ENCODE assay signal across 8 cellular contexts in genomic region chr15:65868546-65869126, GRCh38. TPM values are rescaled to one million over a fixed set of nuclear protein-coding genes. Genes with fewer than 3 reads are reported as not detected.
A peak's percentile ranks its signal among the peaks of the same experiment; 100 is the strongest.
DNase-seq lines count a peak whose midpoint lies in the region; ATAC-seq lines count a peak whose summit lies in the region.

No MANE protein-coding gene starts in this region.

- CTCF ChIA-PET in activated CD4-positive, alpha-beta T cell treated with anti-CD3 and anti-CD28 coated beads for 36 hours (lab: Charles Lee): interaction anchor here (0.5 to 3.2 kb wide), 14 partner anchors 8 to 257 kb away, joined by 3 to 18 read pairs (median 3); partner anchors contain the start of genes DENND4A and INTS14
- CTCF ChIA-PET in activated CD8-positive, alpha-beta T cell treated with anti-CD3 and anti-CD28 coated beads, Interleukin-2, amount 10 ng/mL, durations not matched to agents 7 days and 5 days (lab: Charles Lee): interaction anchor here (0.6 to 2.7 kb wide), 27 partner anchors 9 to 630 kb away, joined by 3 to 9 read pairs (median 4); partner anchors contain the start of genes DPP8, INTS14 and PARP16

- no peak for ATAC-seq in activated CD4-positive, alpha-beta T cell treated with anti-CD3 and anti-CD28 coated beads for 36 hours
- ATAC-seq in activated CD8-positive, alpha-beta T cell treated with anti-CD3 and anti-CD28 coated beads, Interleukin-2, amount 10 ng/mL, durations not matched to agents 7 days and 5 days: no peak

- no peak for DNase-seq in activated CD4-positive, alpha-beta T cell treated with anti-CD3 and anti-CD28 coated beads for 36 hours
- DNase-seq in activated CD4-positive, alpha-beta T cell treated with anti-CD3 and anti-CD28 coated beads for 4 hours: no peak
- no peak for DNase-seq in activated CD8-positive, alpha-beta T cell treated with anti-CD3 and anti-CD28 coated beads, Interleukin-2, amount 10 ng/mL, durations not matched to agents 7 days and 5 days
- DNase-seq in iPS-NIHi7 (ENCODE audit: extremely low spot score) (peak; percentile 8), superior temporal gyrus (ENCODE audit: extremely low spot score) (peak; percentile 37), posterior vena cava (ENCODE audit: low spot score) (no peak), amniotic stem cell (lab: John Stamatoyannopoulos, UW) (no peak), HuH-7 (ENCODE audit: low spot score) (no peak)

- H3K9me3 Mint-ChIP-seq in activated CD4-positive, alpha-beta T cell treated with anti-CD3 and anti-CD28 coated beads for 36 hours (ENCODE audit: low read depth): no peaks in the 10 kb centered on the region
- no peaks in the 10 kb centered on the region for H3K9me3 Mint-ChIP-seq in activated CD8-positive, alpha-beta T cell treated with anti-CD3 and anti-CD28 coated beads, Interleukin-2, amount 10 ng/mL, durations not matched to agents 7 days and 5 days (ENCODE audit: insufficient read depth)

- peaks cover 9% of the 10 kb centered on the region for H3K36me3 Mint-ChIP-seq in activated CD4-positive, alpha-beta T cell treated with anti-CD3 and anti-CD28 coated beads for 36 hours (ENCODE audit: low read depth)
- peaks cover 12% of the 10 kb centered on the region for H3K36me3 Mint-ChIP-seq in activated CD8-positive, alpha-beta T cell treated with anti-CD3 and anti-CD28 coated beads, Interleukin-2, amount 10 ng/mL, durations not matched to agents 7 days and 5 days (ENCODE audit: low read depth)

- peaks cover 27% of the 10 kb centered on the region for H3K4me1 Mint-ChIP-seq in activated CD4-positive, alpha-beta T cell treated with anti-CD3 and anti-CD28 coated beads for 36 hours
- H3K4me1 Mint-ChIP-seq in activated CD8-positive, alpha-beta T cell treated with anti-CD3 and anti-CD28 coated beads, Interleukin-2, amount 10 ng/mL, durations not matched to agents 7 days and 5 days (ENCODE audit: low read depth): peaks cover 28% of the 10 kb centered on the region

- H3K4me3 Mint-ChIP-seq in activated CD4-positive, alpha-beta T cell treated with anti-CD3 and anti-CD28 coated beads for 36 hours: peak overlapping the region; percentile 99
- H3K4me3 Mint-ChIP-seq in activated CD8-positive, alpha-beta T cell treated with anti-CD3 and anti-CD28 coated beads, Interleukin-2, amount 10 ng/mL, durations not matched to agents 7 days and 5 days: peak overlapping the region; percentile 99

- no peaks in the 10 kb centered on the region for H3K27me3 Mint-ChIP-seq in activated CD4-positive, alpha-beta T cell treated with anti-CD3 and anti-CD28 coated beads for 36 hours
- H3K27me3 Mint-ChIP-seq in activated CD8-positive, alpha-beta T cell treated with anti-CD3 and anti-CD28 coated beads, Interleukin-2, amount 10 ng/mL, durations not matched to agents 7 days and 5 days (ENCODE audit: low read depth): peaks cover 4% of the 10 kb centered on the region

- intact Hi-C loops in activated CD4-positive, alpha-beta T cell treated with anti-CD3 and anti-CD28 coated beads for 36 hours (cut with DNase I, micrococcal nuclease): loop anchor here (1.0 to 5.0 kb wide), 13 partner anchors 19 to 629 kb away; partner anchors contain the start of genes DENND4A (in 2 of the 2), DIS3L (in 1 of the 2), DPP8 (in 1 of the 2) and HACD3 (in 1 of the 2)
- intact Hi-C loops in posterior vena cava (cut with DNase I): no loop called here

- POLR2A ChIA-PET in activated CD4-positive, alpha-beta T cell treated with anti-CD3 and anti-CD28 coated beads for 36 hours (lab: Charles Lee): interaction anchor here (0.8 to 2.7 kb wide), 11 partner anchors 9 to 564 kb away, joined by 3 to 17 read pairs (median 5); partner anchors contain the start of genes DENND4A, INTS14 and RNU5B-1
- POLR2A ChIA-PET in activated CD8-positive, alpha-beta T cell treated with anti-CD3 and anti-CD28 coated beads, Interleukin-2, amount 10 ng/mL, durations not matched to agents 7 days and 5 days (lab: Charles Lee): interaction anchor here (0.5 to 2.8 kb wide), 22 partner anchors 10 to 564 kb away, joined by 3 to 35 read pairs (median 6); partner anchors contain the start of genes DENND4A, INTS14 and RNU5B-1

- H3K27ac Mint-ChIP-seq in activated CD4-positive, alpha-beta T cell treated with anti-CD3 and anti-CD28 coated beads for 36 hours: peak overlapping the region; percentile 91
- peak overlapping the region; percentile 94 for H3K27ac Mint-ChIP-seq in activated CD8-positive, alpha-beta T cell treated with anti-CD3 and anti-CD28 coated beads, Interleukin-2, amount 10 ng/mL, durations not matched to agents 7 days and 5 days

RNA-seq across cellular contexts. Expression of gene RAB11A, which starts 0.7 kb away (rescaled TPM):
- 100 to 1,000 TPM; 129 to 142 TPM for total RNA-seq in activated CD4-positive, alpha-beta T cell treated with anti-CD3 and anti-CD28 coated beads for 36 hours
- 100 to 1,000 TPM; 163 to 168 TPM for total RNA-seq in activated CD8-positive, alpha-beta T cell treated with anti-CD3 and anti-CD28 coated beads, Interleukin-2, amount 10 ng/mL, durations not matched to agents 7 days and 5 days
- total RNA-seq in posterior vena cava: 100 to 1,000 TPM; 176 to 182 TPM

Comparison
In these comparisons a context has a peak if more than half of its experiments do, and no peak if none do; other contexts are left out.
1. DNase-seq: peak in iPS-NIHi7 (single experiment) and superior temporal gyrus (single experiment); none in activated CD4-positive, alpha-beta T cell treated with anti-CD3 and anti-CD28 coated beads for 36 hours (single experiment), activated CD4-positive, alpha-beta T cell treated with anti-CD3 and anti-CD28 coated beads for 4 hours (0 of 2), activated CD8-positive, alpha-beta T cell treated with anti-CD3 and anti-CD28 coated beads, Interleukin-2, amount 10 ng/mL, durations not matched to agents 7 days and 5 days (single experiment), posterior vena cava (single experiment), amniotic stem cell (single experiment) and HuH-7 (single experiment).
2. intact Hi-C loops: an anchor here in activated CD4-positive, alpha-beta T cell treated with anti-CD3 and anti-CD28 coated beads for 36 hours (1.0 to 5.0 kb wide); none called in posterior vena cava.